ENCODE assay signal across 8 cellular contexts in the genomic region with DNA sequence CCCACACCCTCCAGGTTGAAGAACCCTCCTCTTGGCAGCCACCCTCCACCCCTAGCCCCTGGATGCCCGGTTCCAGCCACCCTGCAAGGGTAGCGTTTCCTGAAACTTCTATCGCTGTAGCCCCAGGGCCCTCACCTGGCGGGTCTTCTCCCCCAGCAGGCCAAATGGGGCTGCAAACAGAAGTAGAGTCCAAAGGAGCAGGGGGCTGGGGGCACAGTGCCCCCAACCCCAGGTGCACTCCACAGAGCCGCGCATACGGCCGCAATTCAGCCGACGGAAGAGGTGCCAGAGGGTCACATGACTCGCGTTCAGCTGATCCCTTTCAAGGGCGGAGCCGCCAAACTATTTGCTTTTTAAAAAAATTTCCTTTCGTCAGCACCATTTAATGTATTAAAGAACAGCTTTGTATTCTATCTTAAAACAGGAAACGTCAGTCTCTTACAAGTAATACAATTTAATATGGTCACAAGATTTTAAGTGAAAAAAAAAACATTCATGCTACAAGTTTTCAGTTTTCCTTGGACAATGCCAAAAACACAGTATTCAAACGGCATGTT. TPM values are rescaled to one million over a fixed set of nuclear protein-coding genes. Genes with fewer than 3 reads are reported as not detected.
DNase-seq lines count a peak whose midpoint lies in the region; ATAC-seq and TF ChIP-seq lines count a peak whose summit lies in the region.

A gene with protein sequence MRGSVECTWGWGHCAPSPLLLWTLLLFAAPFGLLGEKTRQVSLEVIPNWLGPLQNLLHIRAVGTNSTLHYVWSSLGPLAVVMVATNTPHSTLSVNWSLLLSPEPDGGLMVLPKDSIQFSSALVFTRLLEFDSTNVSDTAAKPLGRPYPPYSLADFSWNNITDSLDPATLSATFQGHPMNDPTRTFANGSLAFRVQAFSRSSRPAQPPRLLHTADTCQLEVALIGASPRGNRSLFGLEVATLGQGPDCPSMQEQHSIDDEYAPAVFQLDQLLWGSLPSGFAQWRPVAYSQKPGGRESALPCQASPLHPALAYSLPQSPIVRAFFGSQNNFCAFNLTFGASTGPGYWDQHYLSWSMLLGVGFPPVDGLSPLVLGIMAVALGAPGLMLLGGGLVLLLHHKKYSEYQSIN (minus strand): TSS at position 289 of the 557 bp plus-strand sequence. CDS start 34 bp downstream, at position 255.

- DNase-seq in DMS 273 treated with DMSO at 0.1 percent for 48 hours (lab: John Stamatoyannopoulos, UW), result peak; percentile 17
- peak; percentile 49 for DNase-seq in HK-2 (ENCODE audit: unreplicated experiment)
- no peak for DNase-seq in Panc1 (ENCODE audit: low read depth, low spot score)
- DNase-seq in activated T-helper 2 cell treated with anti-CD3 and anti-CD28 coated beads, Interferon-gamma antibody, Interleukin-2, Interleukin-4, amounts not matched to agents 10 μg/mL and 5 μg/mL and 100 μg/mL, durations not matched to agents 14 hours and 24 hours and 36 hours (ENCODE audit: low spot score), result peak; percentile 43
- DNase-seq in fibroblast of peridontal ligament (ENCODE audit: extremely low read depth), result peak; percentile 75
- DNase-seq in myocyte (ENCODE audit: low read depth), result peak; percentile 49
- DNase-seq in stimulated activated naive CD4-positive, alpha-beta T cell treated with Interleukin-2 at 50 U/mL for 16 hours (lab: John Stamatoyannopoulos, UW), result peak; percentile 49

- peaks cover 5% of the 10 kb centered on the region for H3K36me3 Mint-ChIP-seq in activated T-helper 2 cell treated with anti-CD3 and anti-CD28 coated beads, Interferon-gamma antibody, Interleukin-2, Interleukin-4, amounts not matched to agents 10 μg/mL and 5 μg/mL and 100 μg/mL, durations not matched to agents 14 hours and 24 hours and 36 hours (ENCODE audit: low read depth)

- no peaks in the 10 kb centered on the region for H3K27me3 Mint-ChIP-seq in activated T-helper 2 cell treated with anti-CD3 and anti-CD28 coated beads, Interferon-gamma antibody, Interleukin-2, Interleukin-4, amounts not matched to agents 10 μg/mL and 5 μg/mL and 100 μg/mL, durations not matched to agents 14 hours and 24 hours and 36 hours (ENCODE audit: low read depth)

- intact Hi-C loops in Panc1 (cut with micrococcal nuclease; ENCODE audit: unreplicated experiment), result no loop called here
- intact Hi-C loops in activated T-helper 2 cell treated with anti-CD3 and anti-CD28 coated beads, Interferon-gamma antibody, Interleukin-2, Interleukin-4, amounts not matched to agents 10 μg/mL and 5 μg/mL and 100 μg/mL, durations not matched to agents 14 hours and 24 hours and 36 hours (cut with micrococcal nuclease), result no loop called here

- H3K4me1 Mint-ChIP-seq in activated T-helper 2 cell treated with anti-CD3 and anti-CD28 coated beads, Interferon-gamma antibody, Interleukin-2, Interleukin-4, amounts not matched to agents 10 μg/mL and 5 μg/mL and 100 μg/mL, durations not matched to agents 14 hours and 24 hours and 36 hours (ENCODE audit: low read depth), result peaks cover 15% of the 10 kb centered on the region

- H3K9me3 Mint-ChIP-seq in activated T-helper 2 cell treated with anti-CD3 and anti-CD28 coated beads, Interferon-gamma antibody, Interleukin-2, Interleukin-4, amounts not matched to agents 10 μg/mL and 5 μg/mL and 100 μg/mL, durations not matched to agents 14 hours and 24 hours and 36 hours, result no peaks in the 10 kb centered on the region

- POLR2A ChIA-PET in Panc1 (lab: Charles Lee), result no interaction called here

- 0 out of 2 replicates have a peak, but pooled peaks have one; percentile 23 for ATAC-seq in Panc1
- ATAC-seq in GM18873 (IDR thresholded peaks at IDR 0.05; ENCODE audit: low FRiP score, unreplicated experiment), result no peak

- peak within 1 kb of the TSS; percentile 88 for H3K4me3 Mint-ChIP-seq in activated T-helper 2 cell treated with anti-CD3 and anti-CD28 coated beads, Interferon-gamma antibody, Interleukin-2, Interleukin-4, amounts not matched to agents 10 μg/mL and 5 μg/mL and 100 μg/mL, durations not matched to agents 14 hours and 24 hours and 36 hours (ENCODE audit: low read depth)

- CTCF ChIA-PET in Panc1 (lab: Charles Lee), result no interaction called here

- peak within 1 kb of the TSS; percentile 87 for H3K27ac ChIP-seq in Panc1 (ENCODE audit: low read length)

- TF ChIP-seq CTCF in Panc1 (IDR thresholded peaks at IDR 0.05), result no peak

- peak within 1 kb of the TSS; percentile 42 for H3K27ac Mint-ChIP-seq in activated T-helper 2 cell treated with anti-CD3 and anti-CD28 coated beads, Interferon-gamma antibody, Interleukin-2, Interleukin-4, amounts not matched to agents 10 μg/mL and 5 μg/mL and 100 μg/mL, durations not matched to agents 14 hours and 24 hours and 36 hours

- peaks cover 18% of the 10 kb centered on the region for H3K4me1 ChIP-seq in Panc1 (ENCODE audit: control insufficient read depth, insufficient read depth, low read length)

- in situ Hi-C loops in Panc1 (cut with HindIII; ENCODE audit: low pct_unique_long_range_greater_than_20kb, low sequenced_read_pairs), result no loop called here

- H3K36me3 ChIP-seq in Panc1 (ENCODE audit: control insufficient read depth, insufficient read depth, low read length), result no peaks in the 10 kb centered on the region

- H3K9me3 ChIP-seq in Panc1 (ENCODE audit: control insufficient read depth, insufficient read depth, low read depth, low read length), result no peaks in the 10 kb centered on the region

- H3K4me3 ChIP-seq in Panc1 (ENCODE audit: low read depth in 2 of 2, low read length in 2 of 2), result peak within 1 kb of the TSS; percentile 57 to 86

- BruUV-seq in Panc1 (replicated peaks; lab: Mats Ljungman, UMichigan), result no TSS peak

- H3K27me3 ChIP-seq in Panc1 (ENCODE audit: control insufficient read depth, insufficient read depth, low read length), result no peaks in the 10 kb centered on the region

RNA-seq across cellular contexts. Expression of the gene that starts here (rescaled TPM):
- 60.2 TPM for total RNA-seq in Panc1 (2021; ENCODE audit: unreplicated experiment)
- polyA plus RNA-seq in Panc1 (2012; ENCODE audit: insufficient read length), result 59.7 TPM
- 19.1 and 19.8 TPM in 2 replicates for total RNA-seq in activated T-helper 2 cell treated with anti-CD3 and anti-CD28 coated beads, Interferon-gamma antibody, Interleukin-2, Interleukin-4, amounts not matched to agents 10 μg/mL and 5 μg/mL and 100 μg/mL, durations not matched to agents 14 hours and 24 hours and 36 hours
- 32.8 and 41.1 TPM in 2 replicates for total RNA-seq in myocyte
- 42.2 TPM for polyA plus RNA-seq in myocyte (2012)
